20 cellular contexts compared by ENCODE assay signal in genomic region chr5:169288066-169288753, GRCh38. TPM values are rescaled to one million over a fixed set of nuclear protein-coding genes. Genes with fewer than 3 reads are reported as not detected.
"Had no signal": no experiment of that assay in that cellular context is flagged by ENCODE, and none has a peak within 500 bp of the region (broad histone marks: within the 10 kb centered on the region; RNA-seq: fewer than 3 reads in every experiment).

No MANE protein-coding gene starts in this region.

- H3K4me1 ChIP-seq: foreskin keratinocyte, left lung, spleen had no signal

- H3K27ac Mint-ChIP-seq: activated CD8-positive, alpha-beta T cell treated with anti-CD3 and anti-CD28 coated beads, Interleukin-2, amount 10 ng/mL, durations not matched to agents 7 days and 5 days; activated naive CD4-positive, alpha-beta T cell treated with anti-CD3 and anti-CD28 coated beads for 36 hours; activated naive CD8-positive, alpha-beta T cell treated with anti-CD3 and anti-CD28 coated beads, Interleukin-2, amount 50 U/mL, for 24 hours; activated T-cell treated with anti-CD3 and anti-CD28 coated beads, Interleukin-2, amount 50 U/mL, for 24 hours; activated T-helper 2 cell treated with anti-CD3 and anti-CD28 coated beads, Interferon-gamma antibody, Interleukin-2, Interleukin-4, amounts not matched to agents 10 μg/mL and 5 μg/mL and 100 μg/mL, durations not matched to agents 14 hours and 24 hours and 36 hours; naive thymus-derived CD4-positive, alpha-beta T cell; type B pancreatic cell had no signal

- H3K9me3 Mint-ChIP-seq: activated naive CD4-positive, alpha-beta T cell treated with anti-CD3 and anti-CD28 coated beads for 36 hours; activated T-helper 2 cell treated with anti-CD3 and anti-CD28 coated beads, Interferon-gamma antibody, Interleukin-2, Interleukin-4, amounts not matched to agents 10 μg/mL and 5 μg/mL and 100 μg/mL, durations not matched to agents 14 hours and 24 hours and 36 hours; type B pancreatic cell had no signal

- DNase-seq: activated CD4-positive, alpha-beta T cell treated with anti-CD3 and anti-CD28 coated beads for 48 hours; activated CD4-positive, CD25-positive, alpha-beta regulatory T cell; activated CD8-positive, alpha-beta T cell treated with anti-CD3 and anti-CD28 coated beads, Interleukin-2, amount 10 ng/mL, durations not matched to agents 7 days and 5 days; activated naive CD4-positive, alpha-beta T cell treated with anti-CD3 and anti-CD28 coated beads for 36 hours; activated naive CD8-positive, alpha-beta T cell treated with anti-CD3 and anti-CD28 coated beads, Interleukin-2, amount 50 U/mL, for 24 hours; activated T-cell treated with anti-CD3 and anti-CD28 coated beads, Interleukin-2, amount 50 U/mL, for 24 hours; cerebellar nuclear complex; effector CD4-positive, alpha-beta T cell; foreskin keratinocyte; left lung; naive thymus-derived CD4-positive, alpha-beta T cell; ovary; SIG-M5; spleen; stimulated activated CD8-positive, alpha-beta memory T cell treated with anti-CD3 and anti-CD28 coated beads, Interleukin-4, amount 100 ng/mL, for 48 hours; stimulated activated naive CD4-positive, alpha-beta T cell; T1000 had no signal

- H3K27ac ChIP-seq: foreskin keratinocyte, ovary, spleen had no signal

- H3K4me1 Mint-ChIP-seq: activated naive CD8-positive, alpha-beta T cell treated with anti-CD3 and anti-CD28 coated beads, Interleukin-2, amount 50 U/mL, for 24 hours; naive thymus-derived CD4-positive, alpha-beta T cell had no signal

- H3K4me3 Mint-ChIP-seq: activated CD8-positive, alpha-beta T cell treated with anti-CD3 and anti-CD28 coated beads, Interleukin-2, amount 10 ng/mL, durations not matched to agents 7 days and 5 days; activated naive CD4-positive, alpha-beta T cell treated with anti-CD3 and anti-CD28 coated beads for 36 hours; activated naive CD8-positive, alpha-beta T cell treated with anti-CD3 and anti-CD28 coated beads, Interleukin-2, amount 50 U/mL, for 24 hours; activated T-cell treated with anti-CD3 and anti-CD28 coated beads, Interleukin-2, amount 50 U/mL, for 24 hours; naive thymus-derived CD4-positive, alpha-beta T cell; type B pancreatic cell had no signal

- H3K27me3 ChIP-seq: foreskin keratinocyte, left lung, ovary had no signal

- H3K4me3 ChIP-seq: left lung, ovary, spleen had no signal

- H3K36me3 ChIP-seq: left lung, ovary, spleen had no signal

- H3K36me3 Mint-ChIP-seq: naive thymus-derived CD4-positive, alpha-beta T cell had no signal

RNA-seq across cellular contexts. Expression of gene SLIT3, which starts 12.7 kb away (rescaled TPM):
- total RNA-seq: activated CD8-positive, alpha-beta T cell treated with anti-CD3 and anti-CD28 coated beads, Interleukin-2, amount 10 ng/mL, durations not matched to agents 7 days and 5 days; T-helper 1 cell treated with Interleukin-12 subunit alpha and Interleukin-12 subunit beta and Interleukin-4 antibody, amounts not matched to agents 30 ng/mL and 1 ng/mL, for 36 hours had no signal
- polyA plus RNA-seq: naive thymus-derived CD4-positive, alpha-beta T cell had no signal
